ENCODE assay signal across 19 cellular contexts in the genomic region with DNA sequence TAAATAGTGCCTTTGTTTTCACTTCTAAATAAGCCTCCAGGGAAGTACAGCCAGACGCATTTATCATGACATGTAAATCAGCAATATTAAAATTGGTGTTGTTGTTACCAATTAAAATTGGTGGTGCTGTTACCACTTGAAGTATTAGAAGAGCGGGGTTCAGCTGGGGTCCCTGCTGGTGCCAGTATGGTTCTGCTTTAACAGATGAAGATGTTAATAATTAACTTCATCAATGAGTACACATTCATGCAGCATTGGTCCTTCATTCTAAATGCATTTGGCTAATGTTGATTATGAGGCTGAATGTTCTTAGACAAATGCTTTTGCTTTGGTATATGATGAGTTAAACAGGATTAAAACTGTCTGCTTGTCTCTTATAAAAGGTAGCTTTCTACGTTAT.
DNase-seq lines count a peak whose midpoint lies in the region; ATAC-seq and TF ChIP-seq lines count a peak whose summit lies in the region.
"Had no signal": no experiment of that assay in that cellular context is flagged by ENCODE, and none has a peak within 500 bp of the region (broad histone marks: within the 10 kb centered on the region; RNA-seq: fewer than 3 reads in every experiment).

No MANE protein-coding gene starts in this region.

- H3K4me1 ChIP-seq in HCT116 (ENCODE audit: control insufficient read depth in 1 of 2, insufficient read depth in 2 of 2, low read length in 2 of 2) = peaks cover 0 to 8% of the 10 kb centered on the region in 2 experiments; a peak in 1 of 4 replicates
- H3K4me1 ChIP-seq in Panc1 (ENCODE audit: control insufficient read depth, insufficient read depth, low read length) = peaks cover 5% of the 10 kb centered on the region; the same call in 1 of the 2 replicates
- no peaks in the 10 kb centered on the region for H3K4me1 ChIP-seq in testis
- H3K4me1 ChIP-seq: Caco-2 had no signal

- no peak overlapping the region for H3K4me3 ChIP-seq in HCT116 (replicated peaks in 1 of 2; ENCODE audit: low read depth in 1 of 2, low read length in 2 of 2)
- no peak overlapping the region for H3K4me3 ChIP-seq in Panc1 (ENCODE audit: low read depth in 2 of 2, low read length in 2 of 2)
- H3K4me3 ChIP-seq in testis = no peak overlapping the region
- H3K4me3 ChIP-seq: BLaER1 treated with 17β-estradiol and CSF1 and Interleukin-3, amounts not matched to agents 10 nM and 100 nM had no signal

- no peaks in the 10 kb centered on the region for H3K36me3 ChIP-seq in HCT116 (ENCODE audit: control insufficient read depth in 1 of 2, insufficient read depth in 2 of 2, low read length in 2 of 2)
- H3K36me3 ChIP-seq in Panc1 (ENCODE audit: control insufficient read depth, insufficient read depth, low read length) = no peaks in the 10 kb centered on the region
- H3K36me3 ChIP-seq in testis (ENCODE audit: low read depth, missing control alignments) = no peaks in the 10 kb centered on the region
- H3K36me3 ChIP-seq: BLaER1 treated with 17β-estradiol and CSF1 and Interleukin-3, amounts not matched to agents 10 nM and 100 nM had no signal

- H3K36me3 Mint-ChIP-seq in glutamatergic neuron (ENCODE audit: unreplicated experiment) (no peaks in the 10 kb centered on the region), T-cell (no peaks in the 10 kb centered on the region)
- H3K36me3 Mint-ChIP-seq: CD4-positive, alpha-beta memory T cell had no signal

- no peak for ATAC-seq in HCT116
- ATAC-seq in Panc1 = no peak
- peak; percentile 63 for ATAC-seq in left lobe of liver
- no peak for ATAC-seq in T-cell (replicated peaks in 1 of 4)

- POLR2A ChIA-PET in HCT116 (lab: Charles Lee) = no interaction called here
- POLR2A ChIA-PET in Panc1 (lab: Charles Lee) = interaction anchor here (0.6 kb wide), 1 partner anchor 122 kb away, joined by 6 read pairs; no protein-coding TSS in a partner anchor
- POLR2A ChIA-PET in T-cell (lab: Charles Lee) = no interaction called here

- H3K27me3 ChIP-seq in HCT116 (ENCODE audit: insufficient read depth, low read length) (no peaks in the 10 kb centered on the region), Panc1 (ENCODE audit: control insufficient read depth, insufficient read depth, low read length) (no peaks in the 10 kb centered on the region), testis (no peaks in the 10 kb centered on the region)
- H3K27me3 ChIP-seq: BLaER1 treated with 17β-estradiol and CSF1 and Interleukin-3, amounts not matched to agents 10 nM and 100 nM had no signal

- H3K9me3 ChIP-seq in HCT116 (ENCODE audit: control insufficient read depth in 1 of 2, insufficient read depth in 1 of 2, low read depth in 1 of 2, low read length in 2 of 2) (no peaks in the 10 kb centered on the region), Panc1 (ENCODE audit: control insufficient read depth, insufficient read depth, low read depth, low read length) (no peaks in the 10 kb centered on the region), testis (no peaks in the 10 kb centered on the region)
- H3K9me3 ChIP-seq: BLaER1 treated with 17β-estradiol and CSF1 and Interleukin-3, amounts not matched to agents 10 nM and 100 nM; Caco-2 had no signal

- no peaks in the 10 kb centered on the region for H3K4me1 Mint-ChIP-seq in glutamatergic neuron (ENCODE audit: low read depth, unreplicated experiment)
- H3K4me1 Mint-ChIP-seq in T-cell = peaks cover 9 to 18% (median 12%) of the 10 kb centered on the region in 3 donors

- H3K27ac ChIP-seq in HCT116 (ENCODE audit: low read depth, low read length) (no peak overlapping the region), Panc1 (ENCODE audit: low read length) (peak overlapping the region; percentile 76; the same call in 1 of the 2 replicates), testis (peak overlapping the region; percentile 36 to 65)
- H3K27ac ChIP-seq: BLaER1 treated with 17β-estradiol and CSF1 and Interleukin-3, amounts not matched to agents 10 nM and 100 nM; HL-60 had no signal

- 84 to 87% methylated on average over 3 of the region's 3 CpGs for WGBS in testis, 2 donors

- in situ Hi-C loops in Panc1 (cut with HindIII; ENCODE audit: low pct_unique_long_range_greater_than_20kb, low sequenced_read_pairs) = no loop called here

- H3K4me3 Mint-ChIP-seq in glutamatergic neuron (ENCODE audit: unreplicated experiment) (no peak overlapping the region), T-cell (no peak overlapping the region)
- H3K4me3 Mint-ChIP-seq: CD4-positive, alpha-beta memory T cell had no signal

- CTCF ChIA-PET in HCT116 (lab: Charles Lee) = no interaction called here
- CTCF ChIA-PET in Panc1 (lab: Charles Lee) = no interaction called here
- CTCF ChIA-PET in T-cell (lab: Charles Lee) = no interaction called here

- H4K20me1 ChIP-seq in HCT116 (ENCODE audit: insufficient read depth) = no peaks in the 10 kb centered on the region
- H4K20me1 ChIP-seq: BLaER1 treated with 17β-estradiol and CSF1 and Interleukin-3, amounts not matched to agents 10 nM and 100 nM had no signal

- H3K27ac Mint-ChIP-seq in glutamatergic neuron (ENCODE audit: unreplicated experiment) (no peak overlapping the region), T-cell (no peak overlapping the region)
- H3K27ac Mint-ChIP-seq: CD4-positive, alpha-beta memory T cell had no signal

- TF ChIP-seq CTCF in HCT116 (IDR thresholded peaks at IDR 0.05 in 2 of 3, conservative IDR thresholded peaks at IDR 0.05 in 1 of 3; ENCODE audit: borderline replicate concordance in 1 of 3, insufficient read depth in 1 of 3, low read depth in 2 of 3, low read length in 2 of 3) (no peak), Panc1 (IDR thresholded peaks at IDR 0.05) (no peak), testis (IDR thresholded peaks at IDR 0.05) (no peak), glutamatergic neuron (IDR thresholded peaks at IDR 0.05; ENCODE audit: partially characterized antibody, unreplicated experiment) (no peak)

- H2AFZ ChIP-seq in HCT116 (ENCODE audit: low read depth, low read length, poor library complexity, severe bottlenecking) = peak overlapping the region; percentile 72

- intact Hi-C loops in HCT116 (cut with micrococcal nuclease) = no loop called here
- intact Hi-C loops in Panc1 (cut with micrococcal nuclease; ENCODE audit: unreplicated experiment) = no loop called here
- intact Hi-C loops in testis (cut with DNase I; ENCODE audit: low total_unique reads) = no loop called here

- no peak overlapping the region for H3K4me2 ChIP-seq in HCT116 (ENCODE audit: low read length)
- H3K4me2 ChIP-seq: BLaER1 treated with 17β-estradiol and CSF1 and Interleukin-3, amounts not matched to agents 10 nM and 100 nM had no signal

- DNase-seq in HCT116 (ENCODE audit: low read depth, low spot score) = no peak
- no peak for DNase-seq in Panc1 (ENCODE audit: low read depth, low spot score)
- no peak for DNase-seq in left lobe of liver (ENCODE audit: low spot score)
- DNase-seq in testis = no peak
- no peak for DNase-seq in glutamatergic neuron
- no peak for DNase-seq in NCI-H2227 (lab: John Stamatoyannopoulos, UW; ENCODE audit: unreplicated experiment)
- no peak for DNase-seq in T-cell
- DNase-seq: Caco-2; CD4-positive, alpha-beta memory T cell; DMS 273 treated with DMSO at 0.1 percent for 48 hours; H7; Karpas-422; MV-4-11; NCI-H1105 treated with DMSO at 0.1 percent for 48 hours; NCI-H2029 treated with DMSO at 0.1 percent for 48 hours; NCI-H446; Right ventricle myocardium superior had no signal

- no TSS peak for BruUV-seq in HCT116 (replicated peaks; lab: Mats Ljungman, UMichigan)
- BruUV-seq in Panc1 (replicated peaks; lab: Mats Ljungman, UMichigan) = no TSS peak

- H3K79me2 ChIP-seq in HCT116 (ENCODE audit: insufficient read depth, low read length) = no peaks in the 10 kb centered on the region

- H3K9me2 ChIP-seq in HCT116 (ENCODE audit: insufficient read depth) = no peaks in the 10 kb centered on the region

- H3K9ac ChIP-seq in HCT116 (ENCODE audit: low read length) = no peak overlapping the region
- H3K9ac ChIP-seq: BLaER1 treated with 17β-estradiol and CSF1 and Interleukin-3, amounts not matched to agents 10 nM and 100 nM had no signal

- TF ChIP-seq POLR2A in HCT116 (IDR thresholded peaks at IDR 0.05; ENCODE audit: borderline replicate concordance, extremely low read depth, insufficient read depth, insufficient read length) (no peak), testis (IDR thresholded peaks at IDR 0.05) (no peak)

- H3K9me3 Mint-ChIP-seq in glutamatergic neuron (ENCODE audit: unreplicated experiment) (peaks cover 2% of the 10 kb centered on the region), T-cell (no peaks in the 10 kb centered on the region)

- RAD21 ChIA-PET in HCT116 (lab: Charles Lee; ENCODE audit: low non-redundant PET in 1 of 2, low total read pairs in 2 of 2, uncharacterized antibody in 2 of 2, unreplicated experiment in 2 of 2) = no interaction called here

- no peak for TF ChIP-seq RAD21 in HCT116 (IDR thresholded peaks at IDR 0.05; ENCODE audit: low read depth)

- H3K27me3 Mint-ChIP-seq in glutamatergic neuron (ENCODE audit: unreplicated experiment) (no peaks in the 10 kb centered on the region), T-cell (peaks cover 4 to 5% of the 10 kb centered on the region in 2 donors)

TF ChIP-seq in HCT116, 20 proteins besides CTCF, POLR2A, EP300 and RAD21 (continues in another document):
- no peak for TF ChIP-seq MAX (IDR thresholded peaks at IDR 0.05)
- TF ChIP-seq JUND (IDR thresholded peaks at IDR 0.05) = no peak
- TF ChIP-seq EZH2 (IDR thresholded peaks at IDR 0.05) = no peak
- TF ChIP-seq EZH2phosphoT487 (IDR thresholded peaks at IDR 0.05; ENCODE audit: borderline replicate concordance) = no peak
